10 cellular contexts compared by ENCODE assay signal in the genomic region with DNA sequence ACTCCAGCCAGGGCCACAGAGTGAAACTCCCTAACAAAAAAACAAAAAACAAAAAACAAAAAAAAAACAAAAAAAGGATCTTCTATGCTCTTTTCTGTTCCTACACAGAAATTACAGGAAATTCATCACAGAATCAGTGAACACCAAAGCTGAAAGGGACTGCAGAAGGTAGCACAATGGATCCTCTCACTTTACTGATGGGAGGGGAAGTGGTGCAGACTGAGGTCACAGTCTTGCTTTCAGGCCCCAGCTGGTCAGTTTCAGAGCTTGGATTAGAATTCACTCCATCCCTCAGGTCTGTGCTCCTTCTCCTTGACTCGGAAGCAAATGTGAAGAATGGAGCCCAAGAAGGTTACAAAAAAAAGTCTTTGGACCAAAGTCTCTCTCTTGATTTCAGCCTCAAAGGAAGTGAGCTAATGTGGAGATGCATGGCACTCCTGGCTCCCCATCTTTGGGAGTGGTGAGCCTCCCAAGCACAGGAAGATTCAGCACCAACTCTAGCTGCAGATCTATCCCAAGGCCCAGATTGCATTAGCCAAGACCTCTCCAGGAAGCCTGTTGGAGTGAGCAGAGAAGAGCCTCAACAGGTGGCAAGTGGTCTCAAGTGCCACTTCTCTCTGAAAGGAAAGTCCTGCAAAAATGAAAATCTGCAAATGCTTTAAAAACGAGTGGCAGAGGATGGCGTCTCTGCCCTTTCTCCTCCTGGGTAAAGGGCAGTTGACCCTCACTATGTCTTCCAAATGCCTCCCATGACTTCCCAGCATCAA.
A peak's percentile ranks its signal among the peaks of the same experiment; 100 is the strongest.
DNase-seq lines count a peak whose midpoint lies in the region; ATAC-seq and TF ChIP-seq lines count a peak whose summit lies in the region.
"Had no signal": no experiment of that assay in that cellular context is flagged by ENCODE, and none has a peak within 500 bp of the region (broad histone marks: within the 10 kb centered on the region; RNA-seq: fewer than 3 reads in every experiment).

No MANE protein-coding gene starts in this region.

- no peaks in the 10 kb centered on the region for H3K9me3 Mint-ChIP-seq in memory B cell

- H3K27me3 ChIP-seq in foreskin keratinocyte, result no peaks in the 10 kb centered on the region
- H3K27me3 ChIP-seq: uterus had no signal

- peak overlapping the region; percentile 27 for H3K4me3 Mint-ChIP-seq in memory B cell

- peaks cover 13% of the 10 kb centered on the region for H3K4me1 ChIP-seq in foreskin keratinocyte

- H3K4me1 Mint-ChIP-seq in memory B cell, result peaks cover 23% of the 10 kb centered on the region

- H3K27ac Mint-ChIP-seq in memory B cell, result peak overlapping the region; percentile 30

- no peaks in the 10 kb centered on the region for H3K36me3 Mint-ChIP-seq in memory B cell

- no peak overlapping the region for H3K27ac ChIP-seq in foreskin keratinocyte

- no peak for DNase-seq in memory B cell (ENCODE audit: low spot score in 2 of 2)
- no peak for DNase-seq in occipital lobe (lab: John Stamatoyannopoulos, UW)
- no peak for DNase-seq in amniotic stem cell (lab: John Stamatoyannopoulos, UW)
- no peak for DNase-seq in foreskin keratinocyte
- DNase-seq: midbrain; stimulated activated CD4-positive, alpha-beta T cell treated with anti-CD3 and anti-CD28 coated beads, Interleukin-2, amount 100 ng/mL, for 24 hours; uterus had no signal

- no peak for TF ChIP-seq CTCF in foreskin keratinocyte (conservative IDR thresholded peaks at IDR 0.05)

- ATAC-seq in GM18511 (IDR thresholded peaks at IDR 0.05; ENCODE audit: unreplicated experiment), result peak; percentile 54
- ATAC-seq in GM21447 (IDR thresholded peaks at IDR 0.05; ENCODE audit: unreplicated experiment), result peak; percentile 48
- peak; percentile 40 for ATAC-seq in HG03469 (IDR thresholded peaks at IDR 0.05; ENCODE audit: unreplicated experiment)
- no peak for ATAC-seq in memory B cell (ENCODE audit: low read depth)
- no peak for ATAC-seq in foreskin keratinocyte

- no peaks in the 10 kb centered on the region for H3K27me3 Mint-ChIP-seq in memory B cell

Comparison
In these comparisons a context has a peak if more than half of its experiments do, and no peak if none do; other contexts are left out.
1. ATAC-seq: peak in GM18511 (single experiment), GM21447 (single experiment) and HG03469 (single experiment); none in memory B cell (single experiment) and foreskin keratinocyte (single experiment).